8 cellular contexts compared by ENCODE assay signal in the genomic region with DNA sequence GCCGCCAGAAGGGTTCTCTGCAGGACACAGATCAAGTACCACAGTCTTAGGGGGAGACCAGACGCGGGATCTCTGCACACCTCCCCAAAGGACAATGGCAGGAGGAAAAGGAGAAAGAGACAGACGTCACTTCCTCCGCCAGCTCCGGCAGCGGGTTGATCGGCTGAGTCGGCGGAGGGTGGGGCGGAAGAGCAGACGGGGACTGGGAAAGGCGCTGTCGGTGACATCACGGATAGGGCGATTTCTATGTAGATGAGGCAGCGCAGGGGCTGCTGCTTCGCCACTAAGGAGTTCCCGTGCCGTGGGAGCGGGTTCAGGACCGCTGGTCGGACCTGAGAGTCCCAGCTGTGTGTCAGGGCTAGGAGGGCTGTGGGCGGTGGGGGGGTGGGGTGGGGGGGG. TPM values are rescaled to one million over a fixed set of nuclear protein-coding genes. Genes with fewer than 3 reads are reported as not detected.
DNase-seq lines count a peak whose midpoint lies in the region; ATAC-seq and TF ChIP-seq lines count a peak whose summit lies in the region.
"Not testable (repeated sequence)": the region's sequence is repeated elsewhere in the genome, so short reads cannot be mapped to it uniquely, and the experiment has no call there.

No MANE protein-coding gene starts in this region.

- H2BK12ac ChIP-seq in trophoblast cell (ENCODE audit: low read length), result not testable (repeated sequence)

- H3K27ac ChIP-seq in foreskin keratinocyte (peak overlapping the region; percentile 93), thymus (ENCODE audit: low read depth) (peak overlapping the region; percentile 52)
- not testable (repeated sequence) for H3K27ac ChIP-seq in trophoblast cell (ENCODE audit: low read depth, low read length)

- ATAC-seq in GM18867 (IDR thresholded peaks at IDR 0.05; ENCODE audit: unreplicated experiment) (peak; percentile 60), HG02973 (IDR thresholded peaks at IDR 0.05; ENCODE audit: unreplicated experiment) (peak; percentile 53), foreskin keratinocyte (peak; percentile 76)

- not testable (repeated sequence) for H2AFZ ChIP-seq in trophoblast cell (ENCODE audit: insufficient read depth, low read length, poor library complexity)

- H3K14ac ChIP-seq in trophoblast cell (ENCODE audit: low read length), result not testable (repeated sequence)

- H3K36me3 ChIP-seq in trophoblast cell (ENCODE audit: control insufficient read depth in 1 of 2, insufficient read depth in 2 of 2, low read length in 2 of 2); thymus (ENCODE audit: control insufficient read depth, insufficient read depth): not testable (repeated sequence)

- not testable (repeated sequence) for H2BK120ac ChIP-seq in trophoblast cell (ENCODE audit: insufficient read depth, low read length, poor library complexity)

- peak overlapping the region; percentile 24 for H4K91ac ChIP-seq in trophoblast cell (ENCODE audit: low read depth, low read length)

- no CpG with 5 or more reads among the region's 24 CpGs for WGBS in trophoblast cell (ENCODE audit: extremely low coverage, insufficient coverage, insufficient read length)
- WGBS in thymus, result under 1% methylated on average over 17 of the region's 24 CpGs

- not testable (repeated sequence) for H3K9me3 ChIP-seq in trophoblast cell (ENCODE audit: insufficient read depth, low read depth, low read length); thymus (ENCODE audit: control insufficient read depth)

- not testable (repeated sequence) for H3K4ac ChIP-seq in trophoblast cell (ENCODE audit: low read depth, low read length)

- H3K4me3 ChIP-seq in trophoblast cell (ENCODE audit: low read depth, low read length), result not testable (repeated sequence)
- H3K4me3 ChIP-seq in thymus (ENCODE audit: low read length), result peak overlapping the region; percentile 39

- H3K18ac ChIP-seq in trophoblast cell (ENCODE audit: low read length), result not testable (repeated sequence)

- peak; percentile 35 to 49 for DNase-seq in NCI-H1930 (lab: John Stamatoyannopoulos, UW)
- peak; percentile 54 for DNase-seq in T follicular helper cell (ENCODE audit: low read depth)
- peak; percentile 31 for DNase-seq in activated gamma-delta T cell treated with anti-CD3 and anti-CD28 coated beads, Interleukin-2, amount 50 U/mL, for 16 hours (ENCODE audit: low read depth)
- not testable (repeated sequence) for DNase-seq in foreskin keratinocyte, trophoblast cell

- not testable (repeated sequence) for H3K27me3 ChIP-seq in foreskin keratinocyte; trophoblast cell (ENCODE audit: insufficient read depth, low read length); thymus (ENCODE audit: control insufficient read depth, insufficient read depth)

- H3K79me1 ChIP-seq in trophoblast cell (ENCODE audit: low read length), result not testable (repeated sequence)

- not testable (repeated sequence) for H3K4me1 ChIP-seq in foreskin keratinocyte; trophoblast cell (ENCODE audit: control insufficient read depth in 1 of 2, insufficient read depth in 2 of 2, low read length in 2 of 2); thymus (ENCODE audit: control insufficient read depth, insufficient read depth, low read length)

- H3K79me2 ChIP-seq in trophoblast cell (ENCODE audit: control insufficient read depth, insufficient read depth, low read length, poor library complexity), result not testable (repeated sequence)

- H4K12ac ChIP-seq in trophoblast cell (ENCODE audit: low read depth, low read length), result not testable (repeated sequence)

- not testable (repeated sequence) for H2BK5ac ChIP-seq in trophoblast cell (ENCODE audit: low read depth, low read length, poor library complexity)

- H3K23ac ChIP-seq in trophoblast cell (ENCODE audit: low read length), result not testable (repeated sequence)

- not testable (repeated sequence) for TF ChIP-seq CTCF in foreskin keratinocyte (conservative IDR thresholded peaks at IDR 0.05)

- not testable (repeated sequence) for H4K8ac ChIP-seq in trophoblast cell (ENCODE audit: low read depth, low read length)

- H3K9ac ChIP-seq in trophoblast cell (ENCODE audit: low read length), result not testable (repeated sequence)

- not testable (repeated sequence) for H2AK5ac ChIP-seq in trophoblast cell (ENCODE audit: low read length)

- not testable (repeated sequence) for H3K4me2 ChIP-seq in trophoblast cell (ENCODE audit: low read length)

RNA-seq across cellular contexts. Expression of a gene that starts 38.7 kb away (rescaled TPM):
- total RNA-seq in foreskin keratinocyte, result not detected in 2 replicates
- polyA plus RNA-seq in foreskin keratinocyte (not detected in 2 replicates), thymus (not detected)
- polyA plus RNA-seq in trophoblast cell (2013), result not detected in 2 replicates
